ENCODE assay signal across 8 cellular contexts in genomic region chr7:72879737-72880215, GRCh38. TPM values are rescaled to one million over a fixed set of nuclear protein-coding genes. Genes with fewer than 3 reads are reported as not detected.
DNase-seq lines count a peak whose midpoint lies in the region; ATAC-seq, FAIRE-seq and TF ChIP-seq lines count a peak whose summit lies in the region.
"Not testable (repeated sequence)": the region's sequence is repeated elsewhere in the genome, so short reads cannot be mapped to it uniquely, and the experiment has no call there.

No MANE protein-coding gene starts in this region.

- not testable (repeated sequence) for H3K9me3 Mint-ChIP-seq in CD8-positive, alpha-beta memory T cell; neural crest cell; stimulated activated effector memory CD8-positive, alpha-beta T cell treated with anti-CD3 and anti-CD28 coated beads, Interleukin-12 subunit alpha, Interleukin-12 subunit beta, amount 100 ng/mL, for 72 hours

- H3K79me2 ChIP-seq in K562 (ENCODE audit: control insufficient read depth, insufficient read depth, low read length), result peaks cover 34% of the 10 kb centered on the region

- H3K4me1 Mint-ChIP-seq in CD8-positive, alpha-beta memory T cell, result peaks cover 10 to 24% (median 17%) of the 10 kb centered on the region in 3 donors
- peaks cover 15% of the 10 kb centered on the region for H3K4me1 Mint-ChIP-seq in neural crest cell
- H3K4me1 Mint-ChIP-seq in stimulated activated effector memory CD8-positive, alpha-beta T cell treated with anti-CD3 and anti-CD28 coated beads, Interleukin-12 subunit alpha, Interleukin-12 subunit beta, amount 100 ng/mL, for 72 hours, result not testable (repeated sequence)

- TF ChIP-seq POLR2A in H54 (IDR thresholded peaks at IDR 0.05; ENCODE audit: low read depth, low read length), result peak; percentile 57; the same call in 1 of the 2 replicates
- TF ChIP-seq POLR2A in K562 (conservative IDR thresholded peaks at IDR 0.05), result 0 out of 2 replicates have a peak, but pooled peaks have one; percentile 54

- H3K9ac ChIP-seq in K562 (ENCODE audit: insufficient read depth in 1 of 2, low read depth in 2 of 2, low read length in 2 of 2), result peak overlapping the region; percentile 88 to 91

- BruUV-seq in K562 (replicated peaks; lab: Mats Ljungman, UMichigan), result not testable (repeated sequence)

- H3K4me3 ChIP-seq in CD8-positive, alpha-beta memory T cell (ENCODE audit: low read length), result peak overlapping the region; percentile 72
- peak overlapping the region; percentile 80 for H3K4me3 ChIP-seq in WI38 (ENCODE audit: low read depth, low read length)
- H3K4me3 ChIP-seq in K562, result peak overlapping the region; percentile 79

- CTCF ChIA-PET in CD8-positive, alpha-beta memory T cell (lab: Charles Lee); K562 (lab: Yijun Ruan, JAX; ENCODE audit: low intra/inter-chr PET ratio): not testable (repeated sequence)

- POLR2A ChIA-PET in CD8-positive, alpha-beta memory T cell (lab: Charles Lee); K562 (lab: Yijun Ruan, JAX): not testable (repeated sequence)

- H3K4me1 ChIP-seq in CD8-positive, alpha-beta memory T cell (ENCODE audit: insufficient read depth, low read length); K562 (replicated peaks in 1 of 2; ENCODE audit: control insufficient read depth in 2 of 2, insufficient read depth in 2 of 2, low read length in 2 of 2): not testable (repeated sequence)

- peak overlapping the region; percentile 84 to 99 (median 98) for H3K27ac Mint-ChIP-seq in CD8-positive, alpha-beta memory T cell
- peak overlapping the region; percentile 54 for H3K27ac Mint-ChIP-seq in neural crest cell (ENCODE audit: unreplicated experiment)
- peak overlapping the region; percentile 92 for H3K27ac Mint-ChIP-seq in stimulated activated effector memory CD8-positive, alpha-beta T cell treated with anti-CD3 and anti-CD28 coated beads, Interleukin-12 subunit alpha, Interleukin-12 subunit beta, amount 100 ng/mL, for 72 hours

- intact Hi-C loops in K562 (cut with micrococcal nuclease); cardiac septum (cut with DNase I): not testable (repeated sequence)

- peak overlapping the region; percentile 96 for H3K4me2 ChIP-seq in K562 (ENCODE audit: insufficient read depth, low read length)

- H3K9me1 ChIP-seq in K562 (ENCODE audit: control insufficient read depth, insufficient read depth, low read length), result not testable (repeated sequence)

- H3K9me3 ChIP-seq in CD8-positive, alpha-beta memory T cell (ENCODE audit: low read length); K562 (replicated peaks; ENCODE audit: control insufficient read depth, insufficient read depth, low read depth, low read length): not testable (repeated sequence)

- under 1% methylated on average over 32 of the region's 35 CpGs for WGBS in K562 (ENCODE audit: insufficient coverage, low coverage, missing lambda C conversion rate)

- TF ChIP-seq EP300 in K562 (IDR thresholded peaks at IDR 0.05; ENCODE audit: low read length), result not testable (repeated sequence)

- DNase-seq in CD8-positive, alpha-beta memory T cell, result peak; percentile 18 to 58 (median 39)
- DNase-seq in H54 (ENCODE audit: insufficient read length, low spot score), result peak; percentile 14
- DNase-seq in NCI-H2196 (lab: John Stamatoyannopoulos, UW; ENCODE audit: unreplicated experiment), result peak; percentile 8
- peak; percentile 31 to 81 (median 40) for DNase-seq in K562 (ENCODE audit: extremely low read depth in 1 of 4, low spot score in 3 of 4)
- peak; percentile 89 for DNase-seq in cardiac septum (ENCODE audit: low spot score)
- peak; percentile 6 for DNase-seq in neural crest cell (ENCODE audit: low read depth, low spot score)
- peak; percentile 8 to 67 for DNase-seq in stimulated activated effector memory CD8-positive, alpha-beta T cell treated with anti-CD3 and anti-CD28 coated beads, Interleukin-12 subunit alpha, Interleukin-12 subunit beta, amount 100 ng/mL, for 72 hours (ENCODE audit: low spot score in 2 of 2)

- H3K27me3 ChIP-seq in CD8-positive, alpha-beta memory T cell (ENCODE audit: insufficient read depth, low read length, poor library complexity, severe bottlenecking); K562 (ENCODE audit: control insufficient read depth in 2 of 2, insufficient read depth in 2 of 2, low read length in 2 of 2): not testable (repeated sequence)

- in situ Hi-C loops in K562 (cut with MboI), result not testable (repeated sequence)

- not testable (repeated sequence) for TF ChIP-seq RAD21 in K562 (CRISPR knock-in tag; conservative IDR thresholded peaks at IDR 0.05 in 1 of 2, IDR thresholded peaks at IDR 0.05 in 1 of 2)

- H3K4me3 Mint-ChIP-seq in CD8-positive, alpha-beta memory T cell, result peak overlapping the region; percentile 91 to 99 (median 99)
- H3K4me3 Mint-ChIP-seq in neural crest cell, result peak overlapping the region; percentile 97
- peak overlapping the region; percentile 89 for H3K4me3 Mint-ChIP-seq in stimulated activated effector memory CD8-positive, alpha-beta T cell treated with anti-CD3 and anti-CD28 coated beads, Interleukin-12 subunit alpha, Interleukin-12 subunit beta, amount 100 ng/mL, for 72 hours

- not testable (repeated sequence) for TF ChIP-seq CTCF in WI38 (IDR thresholded peaks at IDR 0.05; ENCODE audit: low read depth, low read length); K562 (IDR thresholded peaks at IDR 0.05 in 2 of 3, conservative IDR thresholded peaks at IDR 0.05 in 1 of 3; ENCODE audit: insufficient read depth in 2 of 3, low read depth in 1 of 3, low read length in 3 of 3); neural crest cell (conservative IDR thresholded peaks at IDR 0.05)

- not testable (repeated sequence) for H3K36me3 ChIP-seq in CD8-positive, alpha-beta memory T cell (ENCODE audit: insufficient read depth, low read length)
- H3K36me3 ChIP-seq in K562 (ENCODE audit: control insufficient read depth, insufficient read depth, low read length), result peaks cover 19% of the 10 kb centered on the region; the same call in 1 of the 3 replicates

- peaks cover 0 to 19% (median 1%) of the 10 kb centered on the region in 3 donors for H3K36me3 Mint-ChIP-seq in CD8-positive, alpha-beta memory T cell
- H3K36me3 Mint-ChIP-seq in neural crest cell (ENCODE audit: low read depth), result not testable (repeated sequence)
- H3K36me3 Mint-ChIP-seq in stimulated activated effector memory CD8-positive, alpha-beta T cell treated with anti-CD3 and anti-CD28 coated beads, Interleukin-12 subunit alpha, Interleukin-12 subunit beta, amount 100 ng/mL, for 72 hours, result peaks cover 46% of the 10 kb centered on the region

- peak; percentile 14 for ATAC-seq in K562
- peak; percentile 36 for ATAC-seq in stimulated activated effector memory CD8-positive, alpha-beta T cell treated with anti-CD3 and anti-CD28 coated beads, Interleukin-12 subunit alpha, Interleukin-12 subunit beta, amount 100 ng/mL, for 72 hours

- H4K20me1 ChIP-seq in K562 (replicated peaks; ENCODE audit: control insufficient read depth, insufficient read depth, low read length), result not testable (repeated sequence)

- not testable (repeated sequence) for H3K27me3 Mint-ChIP-seq in CD8-positive, alpha-beta memory T cell; neural crest cell (ENCODE audit: low read depth)

- H3K27ac ChIP-seq in CD8-positive, alpha-beta memory T cell (ENCODE audit: low read depth, low read length), result peak overlapping the region; percentile 79
- peak overlapping the region; percentile 69 for H3K27ac ChIP-seq in K562 (ENCODE audit: extremely low read depth, low read depth, low read length)

- H2AFZ ChIP-seq in K562 (ENCODE audit: low read depth, low read length), result peak overlapping the region; percentile 77; the same call in 1 of the 2 replicates

- FAIRE-seq in H54 (lab: Jason Lieb, UNC), result peak; percentile 57
- not testable (repeated sequence) for FAIRE-seq in K562 (lab: Jason Lieb, UNC)

RNA-seq across cellular contexts. Expression of gene POM121, which starts 45.1 kb away (rescaled TPM):
- 10 to 100 TPM; 65.7 to 68.7 TPM for total RNA-seq in CD8-positive, alpha-beta memory T cell
- polyA plus RNA-seq in CD8-positive, alpha-beta memory T cell, result 18.7 TPM
- 70.8 and 99.4 TPM in 2 replicates for total RNA-seq in K562 (2011; cell fraction: chromatin; rRNA removed; ENCODE audit: low replicate concordance)
- 62.4 and 63.6 TPM in 2 replicates for total RNA-seq in K562 (2011; cell fraction: nucleolus; rRNA removed)
- total RNA-seq in K562 (2011; cell fraction: nucleoplasm; rRNA removed), result 76.9 and 115 TPM in 2 replicates
- total RNA-seq in K562 (2014; rRNA removed) (10.8 and 17.5 TPM in 2 replicates), K562 (2014; rRNA removed; fragmentation: Illumina TruSeq; extraction: Trizol) (14.5 and 14.6 TPM in 2 replicates), K562 (2015; rRNA removed; fragmentation: Illumina TruSeq; extraction: Trizol) (12.5 and 16.0 TPM in 2 replicates), K562 (2021) (99.6 and 112 TPM in 2 replicates), cardiac septum (21.1 TPM), neural crest cell (68.8 and 74.3 TPM in 2 replicates)
- polyA plus RNA-seq in K562 (2011; rRNA removed) (8.7 and 10.2 TPM in 2 replicates), K562 (2014; fragmentation: Illumina TruSeq; extraction: Trizol) (87.0 and 95.4 TPM in 2 replicates), K562 (2014; fragmentation: Nextera tagmentation; extraction: Ambion mirVana) (1 to 10 TPM; 3.6 to 3.8 TPM), K562 (2014; rRNA removed) (32.9 and 38.7 TPM in 2 replicates)
- polyA plus RNA-seq in K562 (2011; cell fraction: cytosol; rRNA removed), result 10.1 and 14.9 TPM in 2 replicates
- polyA plus RNA-seq in K562 (2011; cell fraction: nucleus; rRNA removed), result 25.1 and 42.7 TPM in 2 replicates
- 63.1 and 66.9 TPM in 2 replicates for polyA plus RNA-seq in K562 (2012)
- polyA minus RNA-seq in K562 (2011; rRNA and poly(A)+ RNA removed), result 14.0 and 17.1 TPM in 2 replicates
- polyA minus RNA-seq in K562 (2011; cell fraction: cytosol; rRNA and poly(A)+ RNA removed), result 33.3 and 39.8 TPM in 2 replicates
- polyA minus RNA-seq in K562 (2011; cell fraction: nucleus; rRNA and poly(A)+ RNA removed), result 13.3 and 15.6 TPM in 2 replicates

RNA-seq across cellular contexts. Expression of gene TYW1B, which starts 51.8 kb away (rescaled TPM):
- 1 to 10 TPM; 4.7 to 5.1 TPM for total RNA-seq in CD8-positive, alpha-beta memory T cell
- 1.5 TPM for polyA plus RNA-seq in CD8-positive, alpha-beta memory T cell
- 55.6 and 75.9 TPM in 2 replicates for total RNA-seq in K562 (2011; cell fraction: chromatin; rRNA removed; ENCODE audit: low replicate concordance)
- total RNA-seq in K562 (2011; cell fraction: nucleolus; rRNA removed), result 29.4 and 32.8 TPM in 2 replicates
- total RNA-seq in K562 (2011; cell fraction: nucleoplasm; rRNA removed), result 32.4 and 37.9 TPM in 2 replicates
- total RNA-seq in K562 (2014; rRNA removed), result 9.4 and 10.2 TPM in 2 replicates
- total RNA-seq in K562 (2014; rRNA removed; fragmentation: Illumina TruSeq; extraction: Trizol), result 12.9 TPM in 2 replicates
- 13.6 and 14.7 TPM in 2 replicates for total RNA-seq in K562 (2015; rRNA removed; fragmentation: Illumina TruSeq; extraction: Trizol)
- total RNA-seq in K562 (2021), result 7.7 and 9.8 TPM in 2 replicates
- polyA plus RNA-seq in K562 (2011; rRNA removed), result 7.2 and 10.0 TPM in 2 replicates
- polyA plus RNA-seq in K562 (2011; cell fraction: cytosol; rRNA removed), result 3.7 and 4.5 TPM in 2 replicates
- 5.4 and 5.5 TPM in 2 replicates for polyA plus RNA-seq in K562 (2011; cell fraction: nucleus; rRNA removed)
- polyA plus RNA-seq in K562 (2012), result 5.4 and 5.7 TPM in 2 replicates
- 7.3 and 9.1 TPM in 2 replicates for polyA plus RNA-seq in K562 (2014; fragmentation: Illumina TruSeq; extraction: Trizol)
- 1 to 10 TPM; 5.8 to 9.8 TPM for polyA plus RNA-seq in K562 (2014; fragmentation: Nextera tagmentation; extraction: Ambion mirVana)
- 6.2 and 7.2 TPM in 2 replicates for polyA plus RNA-seq in K562 (2014; rRNA removed)
- 29.4 and 37.8 TPM in 2 replicates for polyA minus RNA-seq in K562 (2011; rRNA and poly(A)+ RNA removed)
- polyA minus RNA-seq in K562 (2011; cell fraction: cytosol; rRNA and poly(A)+ RNA removed), result 5.4 and 7.9 TPM in 2 replicates
- polyA minus RNA-seq in K562 (2011; cell fraction: nucleus; rRNA and poly(A)+ RNA removed), result 13.6 and 21.1 TPM in 2 replicates
- 0.92 TPM for total RNA-seq in cardiac septum
- 2.7 and 3.4 TPM in 2 replicates for total RNA-seq in neural crest cell

Comparison
In these comparisons a context has a peak if more than half of its experiments do, and no peak if none do; other contexts are left out.
1. Peak in every context shown above with its lines: DNase-seq, ATAC-seq, H3K4me3 ChIP-seq and H3K27ac ChIP-seq.
2. DNase-seq: peak in every context shown above with its lines; median percentile 89 in cardiac septum; 40 in K562; 39 in CD8-positive, alpha-beta memory T cell; 38 in stimulated activated effector memory CD8-positive, alpha-beta T cell treated with anti-CD3 and anti-CD28 coated beads, Interleukin-12 subunit alpha, Interleukin-12 subunit beta, amount 100 ng/mL, for 72 hours; 14 in H54; 8 in NCI-H2196; 6 in neural crest cell.